In the genomic region with DNA sequence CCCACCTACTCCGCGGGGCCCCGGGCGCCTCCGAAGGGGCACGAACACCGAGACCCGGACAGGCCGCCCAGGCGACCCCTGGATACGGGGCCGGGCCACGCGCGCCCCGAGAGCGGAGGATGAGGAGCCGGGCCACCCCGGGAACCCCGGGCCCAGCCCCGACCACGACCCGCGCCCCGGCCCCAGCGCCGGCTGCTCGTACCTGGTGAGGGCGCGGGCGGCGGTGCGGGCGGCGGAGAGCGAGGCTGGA, we compare ENCODE assay signal across 8 cellular contexts. TPM values are rescaled to one million over a fixed set of nuclear protein-coding genes. Genes with fewer than 3 reads are reported as not detected.
DNase-seq lines count a peak whose midpoint lies in the region; ATAC-seq, FAIRE-seq and TF ChIP-seq lines count a peak whose summit lies in the region.

No MANE protein-coding gene starts in this region.

- no peak overlapping the region for H3K27ac Mint-ChIP-seq in endothelial cell (ENCODE audit: unreplicated experiment)

- WGBS in psoas muscle, 3 donors: 0 to 2% (median 1%) methylated on average over 18 to 36 of the region's 36 CpGs

- DNase-seq in MG63 (no peak), endothelial cell (ENCODE audit: low spot score) (no peak), psoas muscle (no peak), HTR-8/SVneo (ENCODE audit: insufficient read length, low spot score) (no peak), GM13977 (ENCODE audit: low spot score) (no peak)

- H3K4me3 Mint-ChIP-seq in endothelial cell (ENCODE audit: unreplicated experiment): peak overlapping the region; percentile 47

- no peak for TF ChIP-seq CTCF in endothelial cell (IDR thresholded peaks at IDR 0.05; ENCODE audit: unreplicated experiment)
- TF ChIP-seq CTCF in psoas muscle (IDR thresholded peaks at IDR 0.05): no peak
- TF ChIP-seq CTCF in GM13977 (IDR thresholded peaks at IDR 0.05; ENCODE audit: extremely low read depth, insufficient read depth, missing control alignments): no peak

- peaks cover 7% of the 10 kb centered on the region for H3K27me3 Mint-ChIP-seq in endothelial cell (ENCODE audit: unreplicated experiment)

- H3K36me3 ChIP-seq in MG63: peaks cover 46% of the 10 kb centered on the region
- H3K36me3 ChIP-seq in psoas muscle (ENCODE audit: insufficient read depth in 1 of 2, low read depth in 1 of 2): peaks cover 0 to 37% of the 10 kb centered on the region in 2 donors

- H3K36me3 Mint-ChIP-seq in endothelial cell (ENCODE audit: low read depth, unreplicated experiment): peaks cover 3% of the 10 kb centered on the region

- in situ Hi-C loops in GM13977 (cut with MboI; ENCODE audit: low pct_unique_long_range_greater_than_20kb, low sequenced_read_pairs, unreplicated experiment): no loop called here

- peak; percentile 4 for ATAC-seq in GM19351 (IDR thresholded peaks at IDR 0.05; ENCODE audit: unreplicated experiment)
- no peak for ATAC-seq in psoas muscle
- no peak for ATAC-seq in GM19397 (IDR thresholded peaks at IDR 0.05; ENCODE audit: unreplicated experiment)
- ATAC-seq in GM19452 (IDR thresholded peaks at IDR 0.05; ENCODE audit: unreplicated experiment): no peak

- peaks cover 29% of the 10 kb centered on the region for H3K4me1 ChIP-seq in psoas muscle

- H3K4me1 Mint-ChIP-seq in endothelial cell (ENCODE audit: unreplicated experiment): no peaks in the 10 kb centered on the region

- H3K4me3 ChIP-seq in MG63: peak overlapping the region; percentile 84
- H3K4me3 ChIP-seq in psoas muscle: peak overlapping the region; percentile 87

- H3K27me3 ChIP-seq in MG63 (no peaks in the 10 kb centered on the region), psoas muscle (ENCODE audit: insufficient read depth in 3 of 3, low read length in 2 of 3) (no peaks in the 10 kb centered on the region)

- no peaks in the 10 kb centered on the region for H3K9me3 Mint-ChIP-seq in endothelial cell (ENCODE audit: unreplicated experiment)

- intact Hi-C loops in psoas muscle (cut with DNase I): loop anchor here in 1 of 2 donors (2.0 kb wide), 1 partner anchor 31 kb away; no protein-coding TSS in a partner anchor

- no peak for FAIRE-seq in HTR-8/SVneo (lab: Jason Lieb, UNC)

- H3K9me3 ChIP-seq in MG63 (no peaks in the 10 kb centered on the region), psoas muscle (no peaks in the 10 kb centered on the region)

- peak overlapping the region; percentile 97 for H3K27ac ChIP-seq in psoas muscle

RNA-seq across cellular contexts. Expression of a gene that starts 0.2 kb away (rescaled TPM):
- 112 and 125 TPM in 2 replicates for total RNA-seq in MG63 (2014; rRNA removed; shearing (Covaris generic); ENCODE audit: low replicate concordance)
- total RNA-seq in endothelial cell (ENCODE audit: unreplicated experiment): 400 TPM
- 10 to 100 TPM; 17.2 to 37.3 (median 23.4) TPM for total RNA-seq in psoas muscle
- 10 to 100 TPM in 2 of 3 donors, 1 to 10 TPM in 1; 8.9 to 26.5 (median 12.0) TPM for polyA plus RNA-seq in psoas muscle

RNA-seq across cellular contexts. Expression of a gene that starts 32.2 kb away (rescaled TPM):
- 104 and 123 TPM in 2 replicates for total RNA-seq in MG63 (2014; rRNA removed; shearing (Covaris generic); ENCODE audit: low replicate concordance)
- total RNA-seq in endothelial cell (ENCODE audit: unreplicated experiment): 74.1 TPM
- 100 to 1,000 TPM in 3 of 4 donors, 10 to 100 TPM in 1; 72.6 to 136 (median 104) TPM for total RNA-seq in psoas muscle
- polyA plus RNA-seq in psoas muscle: 100 to 1,000 TPM; 117 to 170 (median 133) TPM

RNA-seq across cellular contexts. Expression of a gene that starts 46.1 kb away (rescaled TPM):
- total RNA-seq in MG63 (2014; rRNA removed; shearing (Covaris generic); ENCODE audit: low replicate concordance): 103 and 181 TPM in 2 replicates
- 80.0 TPM for total RNA-seq in endothelial cell (ENCODE audit: unreplicated experiment)
- total RNA-seq in psoas muscle: 100 to 1,000 TPM in 2 of 4 donors, 10 to 100 TPM in 2; 89.8 to 112 (median 97.7) TPM
- 100 to 1,000 TPM in 2 of 3 donors, 10 to 100 TPM in 1; 87.1 to 114 (median 104) TPM for polyA plus RNA-seq in psoas muscle

RNA-seq across cellular contexts. Expression of a gene that starts 46.2 kb away (rescaled TPM):
- total RNA-seq in MG63 (2014; rRNA removed; shearing (Covaris generic); ENCODE audit: low replicate concordance): 41.2 and 41.6 TPM in 2 replicates
- total RNA-seq in endothelial cell (ENCODE audit: unreplicated experiment): 19.7 TPM
- 10 to 100 TPM; 27.1 to 37.3 (median 29.3) TPM for total RNA-seq in psoas muscle
- 10 to 100 TPM; 31.0 to 40.7 (median 37.3) TPM for polyA plus RNA-seq in psoas muscle
